ENCODE assay signal across 1 cellular context in the genomic region with DNA sequence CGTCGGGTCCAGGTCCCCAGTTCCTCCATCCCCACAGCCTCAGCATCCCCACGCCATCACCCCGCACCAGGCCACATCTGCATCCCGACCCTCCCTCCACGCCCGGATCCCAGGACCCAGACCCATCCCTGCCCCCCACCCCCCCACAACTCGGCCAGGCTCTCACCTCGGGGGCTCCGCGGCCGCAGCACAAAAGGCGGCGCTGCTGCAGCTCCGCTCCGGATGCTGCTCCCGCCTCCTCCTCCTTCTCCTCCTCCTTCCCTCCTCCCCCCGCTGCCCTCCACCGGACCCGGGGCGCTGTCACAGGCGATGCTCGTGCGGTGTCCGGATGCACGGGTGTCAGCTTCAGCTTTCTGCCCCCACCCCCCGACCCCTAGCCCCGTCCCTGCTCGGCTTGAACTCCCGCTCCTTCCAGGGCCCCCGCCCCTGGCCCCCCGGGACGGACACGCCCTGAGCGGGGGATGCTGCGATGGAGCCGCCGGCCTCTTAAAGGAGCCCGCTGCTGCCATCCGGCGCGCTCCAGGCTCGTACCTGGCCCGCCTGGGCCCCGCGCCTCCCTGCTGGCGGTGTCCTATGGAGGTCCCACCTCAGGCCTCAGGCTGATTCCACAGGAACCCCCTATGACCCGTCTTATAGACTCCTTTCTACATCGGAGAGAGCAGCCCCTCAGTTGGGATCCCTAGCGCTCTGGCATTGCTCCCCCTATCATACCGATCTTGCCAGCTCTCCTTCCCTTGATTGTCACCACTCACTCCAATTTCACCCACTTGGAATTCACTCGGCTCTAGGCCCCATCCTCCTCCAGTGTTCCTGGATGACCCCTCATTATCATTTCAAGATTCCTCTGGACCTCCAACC.
TF ChIP-seq lines count a peak whose summit lies in the region.

A gene with protein sequence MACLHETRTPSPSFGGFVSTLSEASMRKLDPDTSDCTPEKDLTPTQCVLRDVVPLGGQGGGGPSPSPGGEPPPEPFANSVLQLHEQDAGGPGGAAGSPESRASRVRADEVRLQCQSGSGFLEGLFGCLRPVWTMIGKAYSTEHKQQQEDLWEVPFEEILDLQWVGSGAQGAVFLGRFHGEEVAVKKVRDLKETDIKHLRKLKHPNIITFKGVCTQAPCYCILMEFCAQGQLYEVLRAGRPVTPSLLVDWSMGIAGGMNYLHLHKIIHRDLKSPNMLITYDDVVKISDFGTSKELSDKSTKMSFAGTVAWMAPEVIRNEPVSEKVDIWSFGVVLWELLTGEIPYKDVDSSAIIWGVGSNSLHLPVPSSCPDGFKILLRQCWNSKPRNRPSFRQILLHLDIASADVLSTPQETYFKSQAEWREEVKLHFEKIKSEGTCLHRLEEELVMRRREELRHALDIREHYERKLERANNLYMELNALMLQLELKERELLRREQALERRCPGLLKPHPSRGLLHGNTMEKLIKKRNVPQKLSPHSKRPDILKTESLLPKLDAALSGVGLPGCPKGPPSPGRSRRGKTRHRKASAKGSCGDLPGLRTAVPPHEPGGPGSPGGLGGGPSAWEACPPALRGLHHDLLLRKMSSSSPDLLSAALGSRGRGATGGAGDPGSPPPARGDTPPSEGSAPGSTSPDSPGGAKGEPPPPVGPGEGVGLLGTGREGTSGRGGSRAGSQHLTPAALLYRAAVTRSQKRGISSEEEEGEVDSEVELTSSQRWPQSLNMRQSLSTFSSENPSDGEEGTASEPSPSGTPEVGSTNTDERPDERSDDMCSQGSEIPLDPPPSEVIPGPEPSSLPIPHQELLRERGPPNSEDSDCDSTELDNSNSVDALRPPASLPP (minus strand): TSS at position 198 of the 858 bp plus-strand sequence. CDS start 12,067 bp downstream, outside the sequence.

TF ChIP-seq in K562, 482 proteins besides CTCF, POLR2A, EP300 and RAD21 (continued from another document):
- 0 out of 2 replicates have a peak, but pooled peaks have one; percentile 10 for TF ChIP-seq ETS1 (conservative IDR thresholded peaks at IDR 0.05; ENCODE audit: control insufficient read depth, low read depth, low read length)
- TF ChIP-seq, protein P1, sequence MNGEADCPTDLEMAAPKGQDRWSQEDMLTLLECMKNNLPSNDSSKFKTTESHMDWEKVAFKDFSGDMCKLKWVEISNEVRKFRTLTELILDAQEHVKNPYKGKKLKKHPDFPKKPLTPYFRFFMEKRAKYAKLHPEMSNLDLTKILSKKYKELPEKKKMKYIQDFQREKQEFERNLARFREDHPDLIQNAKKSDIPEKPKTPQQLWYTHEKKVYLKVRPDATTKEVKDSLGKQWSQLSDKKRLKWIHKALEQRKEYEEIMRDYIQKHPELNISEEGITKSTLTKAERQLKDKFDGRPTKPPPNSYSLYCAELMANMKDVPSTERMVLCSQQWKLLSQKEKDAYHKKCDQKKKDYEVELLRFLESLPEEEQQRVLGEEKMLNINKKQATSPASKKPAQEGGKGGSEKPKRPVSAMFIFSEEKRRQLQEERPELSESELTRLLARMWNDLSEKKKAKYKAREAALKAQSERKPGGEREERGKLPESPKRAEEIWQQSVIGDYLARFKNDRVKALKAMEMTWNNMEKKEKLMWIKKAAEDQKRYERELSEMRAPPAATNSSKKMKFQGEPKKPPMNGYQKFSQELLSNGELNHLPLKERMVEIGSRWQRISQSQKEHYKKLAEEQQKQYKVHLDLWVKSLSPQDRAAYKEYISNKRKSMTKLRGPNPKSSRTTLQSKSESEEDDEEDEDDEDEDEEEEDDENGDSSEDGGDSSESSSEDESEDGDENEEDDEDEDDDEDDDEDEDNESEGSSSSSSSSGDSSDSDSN (IDR thresholded peaks at IDR 0.05; ENCODE audit: borderline replicate concordance in 1 of 2, low read depth in 2 of 2, low read length in 2 of 2) = peak in 1 of 2 experiments; percentile 68; a peak in 1 of 4 replicates
- TF ChIP-seq PCBP1 (IDR thresholded peaks at IDR 0.05; ENCODE audit: low read depth, low read length, poor library complexity, severe bottlenecking) = peak; percentile 63
- 0 out of 2 replicates have a peak, but pooled peaks have one; percentile 39 for TF ChIP-seq BHLHE40 (IDR thresholded peaks at IDR 0.05; ENCODE audit: low read length)
